ENCODE assay signal across 1 cellular context in the genomic region with DNA sequence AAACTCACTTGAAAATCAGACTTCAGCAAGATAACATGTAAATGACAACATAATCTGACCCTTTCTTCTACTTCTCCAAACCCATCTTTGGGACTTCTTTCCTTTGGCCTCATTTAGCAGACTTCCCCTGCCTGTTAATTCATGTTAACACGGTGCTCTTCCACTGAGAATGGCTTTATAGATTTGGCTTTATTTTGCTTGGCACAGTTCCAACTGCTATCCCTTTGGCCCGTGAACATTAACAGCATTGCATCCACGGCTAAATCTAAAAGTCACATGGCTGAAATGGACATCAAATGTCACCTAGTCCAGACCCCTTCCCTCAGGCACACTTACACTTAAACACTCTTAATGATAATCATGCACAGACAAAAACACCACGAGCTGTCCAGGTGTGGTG.
TF ChIP-seq lines count a peak whose summit lies in the region.

No MANE protein-coding gene starts in this region.

TF ChIP-seq in IMR-90, 13 proteins besides CTCF, POLR2A, EP300 and RAD21:
- TF ChIP-seq BHLHE40 (IDR thresholded peaks at IDR 0.05; ENCODE audit: low read depth, low read length) (no peak), RFX5 (IDR thresholded peaks at IDR 0.05; ENCODE audit: low read depth, low read length) (no peak), MAZ (IDR thresholded peaks at IDR 0.05; ENCODE audit: borderline replicate concordance, low read depth, low read length) (no peak), MXI1 (IDR thresholded peaks at IDR 0.05; ENCODE audit: borderline replicate concordance, low read depth, low read length) (no peak), SMC3 (IDR thresholded peaks at IDR 0.05; ENCODE audit: low read depth, low read length) (no peak)
